In genomic region chr21:33428669-33429068, GRCh38 we compare ENCODE assay signal across 17 cellular contexts. TPM values are rescaled to one million over a fixed set of nuclear protein-coding genes. Genes with fewer than 3 reads are reported as not detected.
DNase-seq lines count a peak whose midpoint lies in the region; ATAC-seq and TF ChIP-seq lines count a peak whose summit lies in the region.
"Had no signal": no experiment of that assay in that cellular context is flagged by ENCODE, and none has a peak within 500 bp of the region (broad histone marks: within the 10 kb centered on the region; RNA-seq: fewer than 3 reads in every experiment).

No MANE protein-coding gene starts in this region.

- H3K9me3 Mint-ChIP-seq in CD4-positive, CD25-positive, alpha-beta regulatory T cell = no peaks in the 10 kb centered on the region
- no peaks in the 10 kb centered on the region for H3K9me3 Mint-ChIP-seq in GM23338
- H3K9me3 Mint-ChIP-seq: activated T-helper 1 cell treated with anti-CD3 and anti-CD28 coated beads, Interleukin-12 subunit alpha, Interleukin-12 subunit beta, Interleukin-2, Interleukin-4 antibody, amounts not matched to agents 30 ng/mL and 10 ng/mL and 1 ng/mL, durations not matched to agents 14 hours and 24 hours and 36 hours; central memory CD8-positive, alpha-beta T cell had no signal

- peaks cover 0 to 19% (median 8%) of the 10 kb centered on the region in 4 donors for H3K4me1 Mint-ChIP-seq in CD4-positive, CD25-positive, alpha-beta regulatory T cell
- no peaks in the 10 kb centered on the region for H3K4me1 Mint-ChIP-seq in GM23338
- H3K4me1 Mint-ChIP-seq: central memory CD8-positive, alpha-beta T cell had no signal

- H3K4me2 ChIP-seq in GM23338 = no peak overlapping the region

- no peak overlapping the region for H3K4me3 ChIP-seq in CD4-positive, CD25-positive, alpha-beta regulatory T cell (ENCODE audit: low read depth, low read length)
- H3K4me3 ChIP-seq in MG63 = no peak overlapping the region
- H3K4me3 ChIP-seq in esophagus muscularis mucosa = no peak overlapping the region
- H3K4me3 ChIP-seq in sigmoid colon = no peak overlapping the region
- H3K4me3 ChIP-seq in GM23338 = no peak overlapping the region

- H3K4me1 ChIP-seq in CD4-positive, CD25-positive, alpha-beta regulatory T cell (ENCODE audit: control insufficient read depth, insufficient read depth, low read length, poor library complexity, severe bottlenecking) = no peaks in the 10 kb centered on the region
- peaks cover 2 to 22% (median 17%) of the 10 kb centered on the region in 4 donors for H3K4me1 ChIP-seq in esophagus muscularis mucosa
- peaks cover 0 to 18% (median 15%) of the 10 kb centered on the region in 4 donors for H3K4me1 ChIP-seq in sigmoid colon
- no peaks in the 10 kb centered on the region for H3K4me1 ChIP-seq in GM23338 (ENCODE audit: insufficient read depth)

- no peak overlapping the region for H3K4me3 Mint-ChIP-seq in CD4-positive, CD25-positive, alpha-beta regulatory T cell
- no peak overlapping the region for H3K4me3 Mint-ChIP-seq in GM23338
- H3K4me3 Mint-ChIP-seq: activated T-helper 1 cell treated with anti-CD3 and anti-CD28 coated beads, Interleukin-12 subunit alpha, Interleukin-12 subunit beta, Interleukin-2, Interleukin-4 antibody, amounts not matched to agents 30 ng/mL and 10 ng/mL and 1 ng/mL, durations not matched to agents 14 hours and 24 hours and 36 hours; central memory CD8-positive, alpha-beta T cell had no signal

- no peak overlapping the region for H2AFZ ChIP-seq in GM23338

- no peaks in the 10 kb centered on the region for H3K27me3 Mint-ChIP-seq in CD4-positive, CD25-positive, alpha-beta regulatory T cell
- peaks cover 4% of the 10 kb centered on the region for H3K27me3 Mint-ChIP-seq in GM23338 (ENCODE audit: insufficient read depth, low read depth, poor library complexity)

- no peak for DNase-seq in CD4-positive, CD25-positive, alpha-beta regulatory T cell
- DNase-seq in MG63 = peak; percentile 54
- no peak for DNase-seq in esophagus muscularis mucosa (ENCODE audit: extremely low spot score)
- DNase-seq in sigmoid colon = no peak
- DNase-seq in GM23338 (ENCODE audit: low spot score) = no peak
- DNase-seq in omental fat pad (ENCODE audit: low spot score) = no peak
- DNase-seq in NCI-H510A (lab: John Stamatoyannopoulos, UW) = no peak
- DNase-seq: Calu3; left colon; NCI-H2081; occipital lobe; RPMI8226; stimulated activated CD4-positive, alpha-beta T cell treated with anti-CD3 and anti-CD28 coated beads, Interleukin-2, amount 100 ng/mL, for 48 hours; WERI-Rb-1 had no signal

- no peaks in the 10 kb centered on the region for H3K27me3 ChIP-seq in CD4-positive, CD25-positive, alpha-beta regulatory T cell (ENCODE audit: control insufficient read depth, insufficient read depth, low read length)
- H3K27me3 ChIP-seq in MG63 (no peaks in the 10 kb centered on the region), esophagus muscularis mucosa (no peaks in the 10 kb centered on the region), sigmoid colon (no peaks in the 10 kb centered on the region), GM23338 (ENCODE audit: insufficient read depth) (no peaks in the 10 kb centered on the region)

- intact Hi-C loops in esophagus muscularis mucosa (cut with DNase I) = no loop called here
- intact Hi-C loops in sigmoid colon (cut with DNase I) = no loop called here

- peaks cover 77% of the 10 kb centered on the region for H3K36me3 ChIP-seq in CD4-positive, CD25-positive, alpha-beta regulatory T cell (ENCODE audit: control insufficient read depth, insufficient read depth, low read length)
- peaks cover 82% of the 10 kb centered on the region for H3K36me3 ChIP-seq in MG63
- peaks cover 40 to 97% (median 95%) of the 10 kb centered on the region in 4 donors for H3K36me3 ChIP-seq in esophagus muscularis mucosa
- peaks cover 14 to 100% (median 50%) of the 10 kb centered on the region in 4 donors for H3K36me3 ChIP-seq in sigmoid colon
- peaks cover 13% of the 10 kb centered on the region for H3K36me3 ChIP-seq in GM23338 (ENCODE audit: insufficient read depth)

- peaks cover 4% of the 10 kb centered on the region; the same call in 1 of the 2 replicates for H4K20me1 ChIP-seq in GM23338 (replicated peaks; ENCODE audit: insufficient read depth)

- TF ChIP-seq POLR2A in esophagus muscularis mucosa (IDR thresholded peaks at IDR 0.05; ENCODE audit: low read depth) (no peak), sigmoid colon (IDR thresholded peaks at IDR 0.05) (no peak)

- no peak overlapping the region for H3K27ac ChIP-seq in CD4-positive, CD25-positive, alpha-beta regulatory T cell (ENCODE audit: insufficient read depth, low read length, poor library complexity, severe bottlenecking)
- peak overlapping the region; percentile 21 to 68 (median 44) for H3K27ac ChIP-seq in esophagus muscularis mucosa (replicated peaks in 1 of 4)
- peak overlapping the region; percentile 33 to 68 (median 54) for H3K27ac ChIP-seq in sigmoid colon
- no peak overlapping the region for H3K27ac ChIP-seq in GM23338 (ENCODE audit: low read depth)
- H3K27ac ChIP-seq: WERI-Rb-1 had no signal

- peaks cover 43% of the 10 kb centered on the region for H3K36me3 Mint-ChIP-seq in CD4-positive, CD25-positive, alpha-beta regulatory T cell
- peaks cover 58% of the 10 kb centered on the region for H3K36me3 Mint-ChIP-seq in GM23338 (ENCODE audit: low read depth)

- no peaks in the 10 kb centered on the region for H3F3A ChIP-seq in GM23338 (replicated peaks; ENCODE audit: low read depth)

- no peak for ATAC-seq in CD4-positive, CD25-positive, alpha-beta regulatory T cell (ENCODE audit: low read depth in 2 of 2)
- ATAC-seq in GM23338 = no peak; the same call in 2 of the 3 replicates
- no peak for ATAC-seq in omental fat pad (ENCODE audit: low FRiP score)
- ATAC-seq in GM18861 (IDR thresholded peaks at IDR 0.05; ENCODE audit: unreplicated experiment) = no peak

- H3K9me2 ChIP-seq in GM23338 (ENCODE audit: insufficient read depth) = no peaks in the 10 kb centered on the region

- TF ChIP-seq CTCF in esophagus muscularis mucosa (IDR thresholded peaks at IDR 0.05) (no peak), sigmoid colon (IDR thresholded peaks at IDR 0.05) (no peak), GM23338 (conservative IDR thresholded peaks at IDR 0.05; ENCODE audit: low read depth in 2 of 2) (no peak), omental fat pad (IDR thresholded peaks at IDR 0.05) (no peak)

- H3K79me2 ChIP-seq in GM23338 (replicated peaks; ENCODE audit: insufficient read depth) = no peaks in the 10 kb centered on the region

- 70% methylated on average over 7 of the region's 8 CpGs for WGBS in esophagus muscularis mucosa
- WGBS in sigmoid colon, 2 donors = 84 to 88% methylated on average over 8 of the region's 8 CpGs

- H3K27ac Mint-ChIP-seq in CD4-positive, CD25-positive, alpha-beta regulatory T cell = peak overlapping the region in 2 of 3 donors; percentile 32 to 67
- no peak overlapping the region for H3K27ac Mint-ChIP-seq in GM23338
- H3K27ac Mint-ChIP-seq: activated T-helper 1 cell treated with anti-CD3 and anti-CD28 coated beads, Interleukin-12 subunit alpha, Interleukin-12 subunit beta, Interleukin-2, Interleukin-4 antibody, amounts not matched to agents 30 ng/mL and 10 ng/mL and 1 ng/mL, durations not matched to agents 14 hours and 24 hours and 36 hours had no signal

- H3K9me3 ChIP-seq in CD4-positive, CD25-positive, alpha-beta regulatory T cell (ENCODE audit: control insufficient read depth in 2 of 2, low read length in 2 of 2) = no peaks in the 10 kb centered on the region
- peaks cover 2% of the 10 kb centered on the region; the same call in 1 of the 2 replicates for H3K9me3 ChIP-seq in MG63
- H3K9me3 ChIP-seq in esophagus muscularis mucosa = no peaks in the 10 kb centered on the region
- H3K9me3 ChIP-seq in sigmoid colon = no peaks in the 10 kb centered on the region

- TF ChIP-seq EP300 in esophagus muscularis mucosa (IDR thresholded peaks at IDR 0.05) (no peak), sigmoid colon (IDR thresholded peaks at IDR 0.05) (no peak)

RNA-seq across cellular contexts. Expression of gene IFNGR2, which starts 25.5 kb away (rescaled TPM):
- total RNA-seq in CD4-positive, CD25-positive, alpha-beta regulatory T cell = 10.2 TPM
- 10 to 100 TPM; 21.7 to 37.2 (median 24.5) TPM for polyA plus RNA-seq in CD4-positive, CD25-positive, alpha-beta regulatory T cell
- total RNA-seq in MG63 (2014; rRNA removed; shearing (Covaris generic); ENCODE audit: low replicate concordance) = 63.6 and 66.8 TPM in 2 replicates
- total RNA-seq in esophagus muscularis mucosa (10 to 100 TPM; 28.7 to 56.3 (median 39.3) TPM), sigmoid colon (10 to 100 TPM; 34.9 to 65.8 (median 38.5) TPM), omental fat pad (100 to 1,000 TPM in 1 of 4 donors, 10 to 100 TPM in 3; 69.5 to 121 (median 82.4) TPM)
- polyA plus RNA-seq in sigmoid colon (100 to 1,000 TPM in 2 of 3 donors, 10 to 100 TPM in 1; 72.1 to 178 (median 135) TPM), GM23338 (2016; fragmentation: Nextera tagmentation; extraction: Ambion mirVana) (29.4 and 29.9 TPM in 2 replicates)
- 21.9 and 25.0 TPM in 2 replicates for total RNA-seq in GM23338 (2014; rRNA removed; shearing (Covaris generic))

RNA-seq across cellular contexts. Expression of gene TMEM50B, which starts 51.1 kb away (rescaled TPM):
- total RNA-seq in CD4-positive, CD25-positive, alpha-beta regulatory T cell = 84.2 TPM
- polyA plus RNA-seq in CD4-positive, CD25-positive, alpha-beta regulatory T cell = 10 to 100 TPM; 60.1 to 63.2 (median 61.6) TPM
- 14.3 and 16.3 TPM in 2 replicates for total RNA-seq in MG63 (2014; rRNA removed; shearing (Covaris generic); ENCODE audit: low replicate concordance)
- total RNA-seq in esophagus muscularis mucosa (10 to 100 TPM; 40.2 to 95.1 (median 67.2) TPM), sigmoid colon (100 to 1,000 TPM in 2 of 4 donors, 10 to 100 TPM in 2; 63.3 to 106 (median 85.1) TPM), omental fat pad (10 to 100 TPM; 53.8 to 83.5 (median 57.0) TPM)
- polyA plus RNA-seq in sigmoid colon (10 to 100 TPM in 1 of 3 donors, 1 to 10 TPM in 2; 9.0 to 41.8 (median 9.6) TPM), GM23338 (2016; fragmentation: Nextera tagmentation; extraction: Ambion mirVana) (26.1 and 27.6 TPM in 2 replicates)
- 19.1 and 25.1 TPM in 2 replicates for total RNA-seq in GM23338 (2014; rRNA removed; shearing (Covaris generic))

Comparison
In these comparisons a context has a peak if more than half of its experiments do, and no peak if none do; other contexts are left out.
1. H3K27ac ChIP-seq: peak in esophagus muscularis mucosa (4 of 4) and sigmoid colon (4 of 4); none in CD4-positive, CD25-positive, alpha-beta regulatory T cell (single experiment) and GM23338 (single experiment).